ENCODE assay signal across 18 cellular contexts in the genomic region with DNA sequence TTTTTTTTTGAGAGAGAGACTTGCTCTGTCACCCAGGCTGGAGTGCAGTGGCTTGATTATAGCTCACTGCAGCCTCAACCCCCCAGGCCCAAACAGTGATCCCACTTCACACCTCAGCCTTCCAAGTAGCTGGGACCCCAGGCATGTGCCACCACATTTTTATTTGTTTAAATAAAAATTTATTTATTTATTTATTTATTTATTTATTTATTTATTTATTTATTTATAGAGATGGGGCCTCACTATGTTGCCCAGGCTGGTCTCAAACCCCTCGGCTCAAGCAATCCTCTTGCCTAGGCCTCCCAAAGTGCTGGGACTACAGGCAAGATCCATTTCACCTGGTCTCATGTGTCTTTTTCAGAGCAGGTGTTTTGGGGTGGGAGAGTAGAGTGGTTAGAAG.
"Had no signal": no experiment of that assay in that cellular context is flagged by ENCODE, and none has a peak within 500 bp of the region (broad histone marks: within the 10 kb centered on the region; RNA-seq: fewer than 3 reads in every experiment).

No MANE protein-coding gene starts in this region.

- H3K36me3 ChIP-seq: esophagus muscularis mucosa, heart right ventricle, lower lobe of right lung had no signal

- DNase-seq: dermis blood vessel endothelial cell; dorsolateral prefrontal cortex; effector CD4-positive, alpha-beta T cell; effector memory CD4-positive, alpha-beta T cell; foreskin keratinocyte; glutamatergic neuron; head of caudate nucleus; heart right ventricle; hippocampal formation; left cardiac atrium; left lung; left ventricle myocardium superior; lower lobe of right lung; mesenchymal stem cell; mucosa of descending colon had no signal

- H3K27ac ChIP-seq: coronary artery, dorsolateral prefrontal cortex, esophagus muscularis mucosa, foreskin keratinocyte, heart right ventricle, left lung, lower lobe of right lung had no signal

- H3K9me3 ChIP-seq: esophagus muscularis mucosa had no signal

- ATAC-seq: foreskin keratinocyte, heart right ventricle, left cardiac atrium, left ventricle myocardium superior, mucosa of descending colon had no signal

- H3K27me3 ChIP-seq: dorsolateral prefrontal cortex, esophagus muscularis mucosa, foreskin keratinocyte, heart right ventricle, left lung had no signal

- H3K4me1 ChIP-seq: esophagus muscularis mucosa, foreskin keratinocyte, lower lobe of right lung had no signal

- H3K27ac Mint-ChIP-seq: mesothelial cell of epicardium had no signal

- H3K4me3 Mint-ChIP-seq: mesothelial cell of epicardium had no signal

- H3K4me3 ChIP-seq: coronary artery, dorsolateral prefrontal cortex, esophagus muscularis mucosa, heart right ventricle, left lung, lower lobe of right lung, mucosa of descending colon had no signal
